In the genomic region with DNA sequence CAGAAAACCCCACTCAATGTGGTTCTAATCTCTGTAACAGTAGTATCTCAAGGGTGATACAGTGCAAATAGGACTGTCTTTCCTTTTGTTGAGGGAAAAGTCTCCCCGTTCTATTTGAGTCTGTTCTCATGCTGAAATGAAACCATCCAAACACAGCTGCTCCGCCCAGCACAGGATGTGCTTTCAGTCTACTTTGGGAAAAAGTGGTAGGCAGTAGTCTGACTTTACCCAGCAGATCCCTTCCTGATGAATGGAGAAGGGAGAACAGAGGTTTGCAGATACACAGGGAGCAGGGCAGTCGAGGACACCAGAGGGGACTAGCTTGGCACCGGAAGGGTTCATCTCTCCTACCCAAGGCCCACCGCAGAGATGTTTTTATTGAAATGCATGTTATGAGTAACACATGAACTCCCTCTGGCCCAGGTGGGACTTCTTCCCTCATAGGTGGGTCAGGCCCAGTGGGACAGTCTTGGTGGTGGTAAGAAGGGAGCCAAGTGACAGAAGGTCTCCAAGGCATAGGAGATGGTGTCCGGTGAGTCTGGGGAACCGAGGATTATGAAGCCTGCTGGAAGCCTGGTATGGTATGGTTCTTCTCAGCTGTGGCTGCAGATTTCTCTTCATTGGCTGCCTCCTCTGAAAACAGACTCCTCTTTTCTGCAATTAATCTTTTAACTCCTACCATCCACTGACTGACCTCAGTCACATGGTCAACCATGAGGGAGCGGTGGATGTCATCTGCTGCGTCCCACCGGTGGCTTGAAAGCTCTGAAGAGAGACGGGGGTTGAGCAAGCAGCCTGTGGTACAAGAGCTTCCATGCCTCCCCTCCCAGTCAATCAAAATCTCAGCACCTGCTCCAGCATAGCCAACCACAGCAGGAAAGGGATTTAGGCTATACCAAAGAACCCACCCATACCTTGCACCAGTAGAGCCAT, we compare ENCODE assay signal across 8 cellular contexts. TPM values are rescaled to one million over a fixed set of nuclear protein-coding genes. Genes with fewer than 3 reads are reported as not detected.
DNase-seq lines count a peak whose midpoint lies in the region; ATAC-seq and TF ChIP-seq lines count a peak whose summit lies in the region.
"Had no signal": no experiment of that assay in that cellular context is flagged by ENCODE, and none has a peak within 500 bp of the region (broad histone marks: within the 10 kb centered on the region; RNA-seq: fewer than 3 reads in every experiment).

No MANE protein-coding gene starts in this region.

- no TSS peak for BruUV-seq in Calu3 (replicated peaks; lab: Mats Ljungman, UMichigan)

- DNase-seq in Calu3 (no peak), immature natural killer cell (no peak), spleen (no peak), Kasumi-1 (lab: John Stamatoyannopoulos, UW) (no peak), NCI-H187 (lab: John Stamatoyannopoulos, UW) (no peak)
- no peak for DNase-seq in activated CD8-positive, alpha-beta T cell treated with anti-CD3 and anti-CD28 coated beads, Interleukin-2, amount 10 ng/mL, durations not matched to agents 7 days and 5 days
- no peak for DNase-seq in stimulated activated naive CD4-positive, alpha-beta T cell (lab: John Stamatoyannopoulos, UW)
- DNase-seq: midbrain had no signal

- peaks cover 0 to 55% (median 32%) of the 10 kb centered on the region in 6 donors for H3K36me3 ChIP-seq in spleen

- TF ChIP-seq CTCF in Calu3 (IDR thresholded peaks at IDR 0.05; ENCODE audit: unreplicated experiment): no peak
- no peak for TF ChIP-seq CTCF in spleen (IDR thresholded peaks at IDR 0.05 in 8 of 11, conservative IDR thresholded peaks at IDR 0.05 in 3 of 11)

- H3K27ac Mint-ChIP-seq in Calu3 (ENCODE audit: unreplicated experiment): peak overlapping the region; percentile 49
- H3K27ac Mint-ChIP-seq in activated CD8-positive, alpha-beta T cell treated with anti-CD3 and anti-CD28 coated beads, Interleukin-2, amount 10 ng/mL, durations not matched to agents 7 days and 5 days: peak overlapping the region; percentile 69
- peak overlapping the region; percentile 32 to 94 (median 60) for H3K27ac Mint-ChIP-seq in immature natural killer cell

- POLR2A ChIA-PET in activated CD8-positive, alpha-beta T cell treated with anti-CD3 and anti-CD28 coated beads, Interleukin-2, amount 10 ng/mL, durations not matched to agents 7 days and 5 days (lab: Charles Lee): interaction anchor here (0.8 to 4.2 kb wide), 2 partner anchors 11 to 97 kb away, joined by 3 to 22 read pairs; a partner anchor contains a TSS

- H3K9me3 Mint-ChIP-seq in Calu3 (ENCODE audit: low read depth, unreplicated experiment) (no peaks in the 10 kb centered on the region), immature natural killer cell (no peaks in the 10 kb centered on the region)
- no peaks in the 10 kb centered on the region for H3K9me3 Mint-ChIP-seq in activated CD8-positive, alpha-beta T cell treated with anti-CD3 and anti-CD28 coated beads, Interleukin-2, amount 10 ng/mL, durations not matched to agents 7 days and 5 days (ENCODE audit: insufficient read depth)

- H3K27ac ChIP-seq in spleen: peak overlapping the region in 7 of 8 donors; percentile 51 to 98 (median 93)

- WGBS in spleen, 5 donors: 87 to 92% (median 89%) methylated on average over 11 of the region's 11 CpGs

- TF ChIP-seq POLR2A in spleen (IDR thresholded peaks at IDR 0.05): no peak

- H3K9me3 ChIP-seq in spleen: no peaks in the 10 kb centered on the region

- ATAC-seq in activated CD8-positive, alpha-beta T cell treated with anti-CD3 and anti-CD28 coated beads, Interleukin-2, amount 10 ng/mL, durations not matched to agents 7 days and 5 days: no peak

- CTCF ChIA-PET in Calu3 (lab: Charles Lee): no interaction called here
- CTCF ChIA-PET in activated CD8-positive, alpha-beta T cell treated with anti-CD3 and anti-CD28 coated beads, Interleukin-2, amount 10 ng/mL, durations not matched to agents 7 days and 5 days (lab: Charles Lee): interaction anchor here (1.4 kb wide), 1 partner anchor 85 kb away, joined by 4 read pairs; no protein-coding TSS in a partner anchor

- H3K4me1 Mint-ChIP-seq in Calu3 (ENCODE audit: low read depth, unreplicated experiment) (peaks cover 46% of the 10 kb centered on the region), immature natural killer cell (peaks cover 56% of the 10 kb centered on the region in 2 donors)
- H3K4me1 Mint-ChIP-seq in activated CD8-positive, alpha-beta T cell treated with anti-CD3 and anti-CD28 coated beads, Interleukin-2, amount 10 ng/mL, durations not matched to agents 7 days and 5 days (ENCODE audit: low read depth): peaks cover 69% of the 10 kb centered on the region

- H3K27me3 Mint-ChIP-seq in Calu3 (ENCODE audit: unreplicated experiment): no peaks in the 10 kb centered on the region
- H3K27me3 Mint-ChIP-seq in activated CD8-positive, alpha-beta T cell treated with anti-CD3 and anti-CD28 coated beads, Interleukin-2, amount 10 ng/mL, durations not matched to agents 7 days and 5 days (ENCODE audit: low read depth): no peaks in the 10 kb centered on the region
- H3K27me3 Mint-ChIP-seq in immature natural killer cell (ENCODE audit: low read depth in 3 of 3): peaks cover 7 to 23% (median 15%) of the 10 kb centered on the region in 3 donors

- H3K36me3 Mint-ChIP-seq in Calu3 (ENCODE audit: insufficient read depth, unreplicated experiment): peaks cover 85% of the 10 kb centered on the region
- peaks cover 53% of the 10 kb centered on the region for H3K36me3 Mint-ChIP-seq in activated CD8-positive, alpha-beta T cell treated with anti-CD3 and anti-CD28 coated beads, Interleukin-2, amount 10 ng/mL, durations not matched to agents 7 days and 5 days (ENCODE audit: low read depth)
- H3K36me3 Mint-ChIP-seq in immature natural killer cell: peaks cover 4 to 16% (median 10%) of the 10 kb centered on the region in 3 donors

- H3K27me3 ChIP-seq in spleen (replicated peaks in 1 of 7): no peaks in the 10 kb centered on the region

- H3K4me3 Mint-ChIP-seq in Calu3 (ENCODE audit: low read depth, unreplicated experiment): no peak overlapping the region
- H3K4me3 Mint-ChIP-seq in activated CD8-positive, alpha-beta T cell treated with anti-CD3 and anti-CD28 coated beads, Interleukin-2, amount 10 ng/mL, durations not matched to agents 7 days and 5 days: no peak overlapping the region
- H3K4me3 Mint-ChIP-seq in immature natural killer cell: no peak overlapping the region

- intact Hi-C loops in Calu3 (cut with micrococcal nuclease; ENCODE audit: unreplicated experiment): loop anchor here (10.0 kb wide), 1 partner anchor 164 kb away; no protein-coding TSS in a partner anchor
- intact Hi-C loops in spleen (cut with DNase I; ENCODE audit: low total_unique reads): no loop called here

- no peak overlapping the region for H3K4me3 ChIP-seq in spleen

- peaks cover 17 to 74% (median 67%) of the 10 kb centered on the region in 6 donors for H3K4me1 ChIP-seq in spleen

RNA-seq across cellular contexts. Expression of a gene that starts 3.0 kb away (rescaled TPM):
- 14.1 and 18.8 TPM in 2 replicates for total RNA-seq in Calu3 (2022)
- total RNA-seq in activated CD8-positive, alpha-beta T cell treated with anti-CD3 and anti-CD28 coated beads, Interleukin-2, amount 10 ng/mL, durations not matched to agents 7 days and 5 days: 1 to 10 TPM; 7.4 to 8.6 TPM
- 10 to 100 TPM; 12.1 to 38.3 (median 15.4) TPM for polyA plus RNA-seq in immature natural killer cell
- total RNA-seq in spleen: 10 to 100 TPM; 11.5 to 24.5 (median 16.2) TPM
- polyA plus RNA-seq in spleen: 10 to 100 TPM; 60.9 to 75.6 (median 61.6) TPM

RNA-seq across cellular contexts. Expression of a gene that starts 6.9 kb away (rescaled TPM):
- total RNA-seq in Calu3 (2022) (29.5 and 33.0 TPM in 2 replicates), spleen (10 to 100 TPM; 22.9 to 33.5 (median 25.4) TPM)
- total RNA-seq in activated CD8-positive, alpha-beta T cell treated with anti-CD3 and anti-CD28 coated beads, Interleukin-2, amount 10 ng/mL, durations not matched to agents 7 days and 5 days: 10 to 100 TPM; 42.7 to 43.4 TPM
- polyA plus RNA-seq in immature natural killer cell (10 to 100 TPM; 44.5 to 77.4 (median 55.7) TPM), spleen (10 to 100 TPM; 32.6 to 42.1 (median 36.6) TPM)

RNA-seq across cellular contexts. Expression of a gene that starts 14.0 kb away (rescaled TPM):
- total RNA-seq in Calu3 (2022) (15.1 and 15.7 TPM in 2 replicates), spleen (10 to 100 TPM; 31.9 to 57.8 (median 42.2) TPM)
- total RNA-seq in activated CD8-positive, alpha-beta T cell treated with anti-CD3 and anti-CD28 coated beads, Interleukin-2, amount 10 ng/mL, durations not matched to agents 7 days and 5 days: 10 to 100 TPM; 24.1 to 25.0 TPM
- polyA plus RNA-seq in immature natural killer cell (1 to 10 TPM in 2 of 3 donors, under 1 TPM in 1; 0.94 to 3.5 (median 3.0) TPM), spleen (10 to 100 TPM; 26.0 to 43.4 (median 41.0) TPM)

RNA-seq across cellular contexts. Expression of a gene that starts 14.2 kb away (rescaled TPM):
- 80.6 and 93.6 TPM in 2 replicates for total RNA-seq in Calu3 (2022)
- total RNA-seq in activated CD8-positive, alpha-beta T cell treated with anti-CD3 and anti-CD28 coated beads, Interleukin-2, amount 10 ng/mL, durations not matched to agents 7 days and 5 days: 10 to 100 TPM; 88.9 to 98.2 TPM
- polyA plus RNA-seq in immature natural killer cell: 100 to 1,000 TPM in 2 of 3 donors, 10 to 100 TPM in 1; 73.3 to 134 (median 131) TPM
- 10 to 100 TPM; 44.1 to 64.0 (median 58.7) TPM for total RNA-seq in spleen
- polyA plus RNA-seq in spleen: 10 to 100 TPM; 23.3 to 40.8 (median 27.7) TPM
